ENCODE assay signal across 8 cellular contexts in genomic region chr16:2025878-2026460, GRCh38. TPM values are rescaled to one million over a fixed set of nuclear protein-coding genes. Genes with fewer than 3 reads are reported as not detected.
DNase-seq lines count a peak whose midpoint lies in the region; ATAC-seq and TF ChIP-seq lines count a peak whose summit lies in the region.
"Had no signal": no experiment of that assay in that cellular context is flagged by ENCODE, and none has a peak within 500 bp of the region (broad histone marks: within the 10 kb centered on the region; RNA-seq: fewer than 3 reads in every experiment).

No MANE protein-coding gene starts in this region.

- DNase-seq in GM23338 (ENCODE audit: low spot score) (no peak), T-helper 17 cell (no peak), immature natural killer cell (no peak), NOMO-1 (lab: John Stamatoyannopoulos, UW; ENCODE audit: unreplicated experiment in 2 of 2) (no peak), HUDEP-2 (lab: John Stamatoyannopoulos, UW; ENCODE audit: unreplicated experiment in 76 of 76) (no peak)

- H3K4me1 Mint-ChIP-seq in GM23338: peaks cover 12% of the 10 kb centered on the region
- H3K4me1 Mint-ChIP-seq in T-helper 17 cell: peaks cover 10% of the 10 kb centered on the region
- peaks cover 19 to 20% of the 10 kb centered on the region in 2 donors for H3K4me1 Mint-ChIP-seq in immature natural killer cell

- TF ChIP-seq CTCF in GM23338 (conservative IDR thresholded peaks at IDR 0.05; ENCODE audit: low read depth in 2 of 2): no peak

- no peak overlapping the region for H2AFZ ChIP-seq in GM23338

- no peak overlapping the region for H3K27ac Mint-ChIP-seq in GM23338
- no peak overlapping the region for H3K27ac Mint-ChIP-seq in T-helper 17 cell
- H3K27ac Mint-ChIP-seq in immature natural killer cell: peak overlapping the region in 1 of 6 donors; percentile 5

- H3K9me3 Mint-ChIP-seq in GM23338: no peaks in the 10 kb centered on the region
- H3K9me3 Mint-ChIP-seq in immature natural killer cell: no peaks in the 10 kb centered on the region
- H3K9me3 Mint-ChIP-seq: activated naive CD4-positive, alpha-beta T cell treated with anti-CD3 and anti-CD28 coated beads, Interleukin-2, amount 50 U/mL, for 72 hours had no signal

- H3K27me3 Mint-ChIP-seq in GM23338 (ENCODE audit: insufficient read depth, low read depth, poor library complexity) (peaks cover 28% of the 10 kb centered on the region), T-helper 17 cell (peaks cover 9% of the 10 kb centered on the region), immature natural killer cell (ENCODE audit: low read depth in 3 of 3) (peaks cover 3 to 14% (median 6%) of the 10 kb centered on the region in 3 donors)

- no peak overlapping the region for H3K27ac ChIP-seq in GM23338 (ENCODE audit: low read depth)
- H3K27ac ChIP-seq in skin epidermis: peak overlapping the region in 7 of 21 experiments; percentile 6 to 66 (median 37)

- ATAC-seq in GM23338 (no peak), T-helper 17 cell (no peak), HG03039 (IDR thresholded peaks at IDR 0.05; ENCODE audit: unreplicated experiment) (no peak)

- peak overlapping the region; percentile 73; the same call in 1 of the 2 replicates for H3K4me2 ChIP-seq in GM23338

- H3K4me3 ChIP-seq in GM23338 (peak overlapping the region; percentile 46), skin epidermis (peak overlapping the region in 5 of 7 experiments; percentile 9 to 69 (median 54))

- H3K36me3 ChIP-seq in GM23338 (ENCODE audit: insufficient read depth): no peaks in the 10 kb centered on the region

- H3K4me3 Mint-ChIP-seq in GM23338 (peak overlapping the region; percentile 56; the same call in 2 of the 3 replicates), T-helper 17 cell (peak overlapping the region; percentile 73), immature natural killer cell (peak overlapping the region; percentile 18 to 65 (median 53))

- peaks cover 3% of the 10 kb centered on the region; the same call in 1 of the 3 replicates for H3K36me3 Mint-ChIP-seq in GM23338 (ENCODE audit: low read depth)
- H3K36me3 Mint-ChIP-seq in T-helper 17 cell (ENCODE audit: low read depth): no peaks in the 10 kb centered on the region
- no peaks in the 10 kb centered on the region for H3K36me3 Mint-ChIP-seq in immature natural killer cell
- H3K36me3 Mint-ChIP-seq: activated naive CD4-positive, alpha-beta T cell treated with anti-CD3 and anti-CD28 coated beads, Interleukin-2, amount 50 U/mL, for 72 hours had no signal

- H3K4me1 ChIP-seq in GM23338 (ENCODE audit: insufficient read depth): no peaks in the 10 kb centered on the region; the same call in 1 of the 2 replicates

- no peaks in the 10 kb centered on the region for H3K79me2 ChIP-seq in GM23338 (replicated peaks; ENCODE audit: insufficient read depth)

- peaks cover 48% of the 10 kb centered on the region for H3K27me3 ChIP-seq in GM23338 (ENCODE audit: insufficient read depth)

- no peaks in the 10 kb centered on the region for H3K9me3 ChIP-seq in T-helper 17 cell (ENCODE audit: control insufficient read depth, low read length, poor library complexity, severe bottlenecking)

- H4K20me1 ChIP-seq in GM23338 (replicated peaks; ENCODE audit: insufficient read depth): no peaks in the 10 kb centered on the region

- peaks cover 5% of the 10 kb centered on the region for H3F3A ChIP-seq in GM23338 (replicated peaks; ENCODE audit: low read depth)

- no peaks in the 10 kb centered on the region for H3K9me2 ChIP-seq in GM23338 (ENCODE audit: insufficient read depth)

TF ChIP-seq in GM23338, 12 proteins besides CTCF, POLR2A, EP300 and RAD21:
- TF ChIP-seq REST (IDR thresholded peaks at IDR 0.05; ENCODE audit: unreplicated experiment): no peak
- TF ChIP-seq ETS1 (IDR thresholded peaks at IDR 0.05): no peak
- no peak for TF ChIP-seq ZNF114 (CRISPR knock-in tag; IDR thresholded peaks at IDR 0.05)
- no peak for TF ChIP-seq ZNF331 (CRISPR knock-in tag; IDR thresholded peaks at IDR 0.05; ENCODE audit: low read depth)
- no peak for TF ChIP-seq NANOG (IDR thresholded peaks at IDR 0.05; ENCODE audit: borderline replicate concordance)
- TF ChIP-seq CREB1 (CRISPR knock-in tag; IDR thresholded peaks at IDR 0.05; ENCODE audit: low read depth): no peak

RNA-seq across cellular contexts. Expression of gene NHERF2, which starts 0.7 kb away (rescaled TPM):
- total RNA-seq in GM23338 (2014; rRNA removed; shearing (Covaris generic)): 15.4 and 16.5 TPM in 2 replicates
- polyA plus RNA-seq in GM23338 (2016; fragmentation: Nextera tagmentation; extraction: Ambion mirVana): 12.0 and 21.0 TPM in 2 replicates
- 1 to 10 TPM; 2.2 to 3.9 TPM for total RNA-seq in T-helper 17 cell
- polyA plus RNA-seq in immature natural killer cell: 1 to 10 TPM in 1 of 3 donors, under 1 TPM in 1, not detected in 1; 0.54 to 1.4 TPM

RNA-seq across cellular contexts. Expression of gene NPW, which starts 6.4 kb away (rescaled TPM):
- 1.9 and 4.5 TPM in 2 replicates for total RNA-seq in GM23338 (2014; rRNA removed; shearing (Covaris generic))
- polyA plus RNA-seq in GM23338 (2016; fragmentation: Nextera tagmentation; extraction: Ambion mirVana) (37.0 and 37.6 TPM in 2 replicates), immature natural killer cell (not detected)
- 1 to 10 TPM in 1 of 2 donors, not detected in 1; 2.0 TPM for total RNA-seq in T-helper 17 cell

RNA-seq across cellular contexts. Expression of gene ZNF598, which starts 16.3 kb away (rescaled TPM):
- 31.7 and 48.6 TPM in 2 replicates for total RNA-seq in GM23338 (2014; rRNA removed; shearing (Covaris generic))
- 8.5 and 10.2 TPM in 2 replicates for polyA plus RNA-seq in GM23338 (2016; fragmentation: Nextera tagmentation; extraction: Ambion mirVana)
- 10 to 100 TPM; 45.2 to 46.7 TPM for total RNA-seq in T-helper 17 cell
- polyA plus RNA-seq in immature natural killer cell: 10 to 100 TPM in 1 of 3 donors, 1 to 10 TPM in 2; 1.8 to 10.4 (median 2.9) TPM

RNA-seq across cellular contexts. Expression of gene NTHL1, which starts 21.7 kb away (rescaled TPM):
- 84.6 and 97.1 TPM in 2 replicates for total RNA-seq in GM23338 (2014; rRNA removed; shearing (Covaris generic))
- polyA plus RNA-seq in GM23338 (2016; fragmentation: Nextera tagmentation; extraction: Ambion mirVana): 87.9 and 94.9 TPM in 2 replicates
- 1 to 10 TPM; 6.7 to 6.8 TPM for total RNA-seq in T-helper 17 cell
- polyA plus RNA-seq in immature natural killer cell: 10 to 100 TPM; 26.4 to 31.6 (median 29.7) TPM

RNA-seq across cellular contexts. Expression of gene TSC2, which starts 21.8 kb away (rescaled TPM):
- 81.4 and 93.0 TPM in 2 replicates for total RNA-seq in GM23338 (2014; rRNA removed; shearing (Covaris generic))
- polyA plus RNA-seq in GM23338 (2016; fragmentation: Nextera tagmentation; extraction: Ambion mirVana) (36.3 and 40.5 TPM in 2 replicates), immature natural killer cell (10 to 100 TPM; 18.0 to 50.1 (median 29.1) TPM)
- total RNA-seq in T-helper 17 cell: 100 to 1,000 TPM; 123 TPM
